In the genomic region with DNA sequence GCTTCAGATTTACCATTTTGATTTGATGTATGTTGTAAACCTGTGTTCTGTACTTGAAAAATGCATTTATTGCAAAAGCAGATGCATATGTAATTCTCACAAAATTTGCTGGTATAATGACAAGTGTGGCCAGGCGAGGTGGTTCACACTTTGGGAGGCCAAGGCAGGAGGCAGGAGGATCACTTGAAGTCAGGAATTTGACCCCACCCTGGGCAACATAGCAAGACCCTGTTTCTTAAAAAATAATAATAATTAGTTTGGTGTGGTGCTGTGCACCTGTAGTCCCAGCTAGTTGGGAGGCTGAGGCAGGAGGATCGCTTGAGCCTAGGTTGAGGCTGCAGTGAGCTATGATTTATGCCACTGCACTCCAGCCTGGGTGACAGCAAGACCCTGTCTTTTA, we compare ENCODE assay signal across 8 cellular contexts. TPM values are rescaled to one million over a fixed set of nuclear protein-coding genes. Genes with fewer than 3 reads are reported as not detected.
"Had no signal": no experiment of that assay in that cellular context is flagged by ENCODE, and none has a peak within 500 bp of the region (broad histone marks: within the 10 kb centered on the region; RNA-seq: fewer than 3 reads in every experiment).

No MANE protein-coding gene starts in this region.

- DNase-seq: IMR-90, KBM-7, KG1 had no signal

- H3K9ac ChIP-seq: KMS-11 had no signal

- FAIRE-seq: HepG2, HTR-8/SVneo had no signal

- H3K4me2 ChIP-seq: KMS-11 had no signal

- H3K27ac ChIP-seq: HL-60, KMS-11 had no signal

- ATAC-seq: HepG2 had no signal

RNA-seq across cellular contexts. Expression of gene HYKK, which starts 4.7 kb away (rescaled TPM):
- polyA plus RNA-seq: IgD-negative memory B cell had no signal
